Comparison of ENCODE assay signal across 2 cellular contexts in genomic region chr11:43358308-43358669, GRCh38.
TF ChIP-seq lines count a peak whose summit lies in the region.

No MANE protein-coding gene starts in this region.

TF ChIP-seq in HCT116, 20 proteins besides CTCF, POLR2A, EP300 and RAD21 (continued from another document):
- TF ChIP-seq, protein P1, sequence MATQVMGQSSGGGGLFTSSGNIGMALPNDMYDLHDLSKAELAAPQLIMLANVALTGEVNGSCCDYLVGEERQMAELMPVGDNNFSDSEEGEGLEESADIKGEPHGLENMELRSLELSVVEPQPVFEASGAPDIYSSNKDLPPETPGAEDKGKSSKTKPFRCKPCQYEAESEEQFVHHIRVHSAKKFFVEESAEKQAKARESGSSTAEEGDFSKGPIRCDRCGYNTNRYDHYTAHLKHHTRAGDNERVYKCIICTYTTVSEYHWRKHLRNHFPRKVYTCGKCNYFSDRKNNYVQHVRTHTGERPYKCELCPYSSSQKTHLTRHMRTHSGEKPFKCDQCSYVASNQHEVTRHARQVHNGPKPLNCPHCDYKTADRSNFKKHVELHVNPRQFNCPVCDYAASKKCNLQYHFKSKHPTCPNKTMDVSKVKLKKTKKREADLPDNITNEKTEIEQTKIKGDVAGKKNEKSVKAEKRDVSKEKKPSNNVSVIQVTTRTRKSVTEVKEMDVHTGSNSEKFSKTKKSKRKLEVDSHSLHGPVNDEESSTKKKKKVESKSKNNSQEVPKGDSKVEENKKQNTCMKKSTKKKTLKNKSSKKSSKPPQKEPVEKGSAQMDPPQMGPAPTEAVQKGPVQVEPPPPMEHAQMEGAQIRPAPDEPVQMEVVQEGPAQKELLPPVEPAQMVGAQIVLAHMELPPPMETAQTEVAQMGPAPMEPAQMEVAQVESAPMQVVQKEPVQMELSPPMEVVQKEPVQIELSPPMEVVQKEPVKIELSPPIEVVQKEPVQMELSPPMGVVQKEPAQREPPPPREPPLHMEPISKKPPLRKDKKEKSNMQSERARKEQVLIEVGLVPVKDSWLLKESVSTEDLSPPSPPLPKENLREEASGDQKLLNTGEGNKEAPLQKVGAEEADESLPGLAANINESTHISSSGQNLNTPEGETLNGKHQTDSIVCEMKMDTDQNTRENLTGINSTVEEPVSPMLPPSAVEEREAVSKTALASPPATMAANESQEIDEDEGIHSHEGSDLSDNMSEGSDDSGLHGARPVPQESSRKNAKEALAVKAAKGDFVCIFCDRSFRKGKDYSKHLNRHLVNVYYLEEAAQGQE (IDR thresholded peaks at IDR 0.05; ENCODE audit: low read depth), result no peak
- TF ChIP-seq ZNF274 (IDR thresholded peaks at IDR 0.05; ENCODE audit: low read depth, low read length), result no peak
- TF ChIP-seq, protein P2, sequence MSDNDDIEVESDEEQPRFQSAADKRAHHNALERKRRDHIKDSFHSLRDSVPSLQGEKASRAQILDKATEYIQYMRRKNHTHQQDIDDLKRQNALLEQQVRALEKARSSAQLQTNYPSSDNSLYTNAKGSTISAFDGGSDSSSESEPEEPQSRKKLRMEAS (IDR thresholded peaks at IDR 0.05), result no peak
- TF ChIP-seq ZBTB33 (IDR thresholded peaks at IDR 0.05; ENCODE audit: extremely low read depth, insufficient replicate concordance, low read length), result no peak
- TF ChIP-seq JUND (IDR thresholded peaks at IDR 0.05), result no peak
- TF ChIP-seq ZFX (IDR thresholded peaks at IDR 0.05), result no peak
- no peak for TF ChIP-seq POLR2AphosphoS5 (IDR thresholded peaks at IDR 0.05; ENCODE audit: low read depth, low read length)

TF ChIP-seq in SK-N-SH, 30 proteins besides CTCF, POLR2A, EP300 and RAD21 (continued from another document):
- TF ChIP-seq, protein P2 (IDR thresholded peaks at IDR 0.05; ENCODE audit: low read depth), result 0 out of 2 replicates have a peak, but pooled peaks have one; percentile 25
- TF ChIP-seq, protein P1 (IDR thresholded peaks at IDR 0.05; ENCODE audit: low read depth, low read length), result peak; percentile 59; the same call in 1 of the 2 replicates
- TF ChIP-seq RXRA (IDR thresholded peaks at IDR 0.05; ENCODE audit: borderline replicate concordance, low read depth), result no peak
- TF ChIP-seq MXI1 (IDR thresholded peaks at IDR 0.05; ENCODE audit: low read depth, low read length), result peak; percentile 79
TF ChIP-seq in SK-N-SH: peak in this region for 3.
